ENCODE assay signal across 13 cellular contexts in the genomic region with DNA sequence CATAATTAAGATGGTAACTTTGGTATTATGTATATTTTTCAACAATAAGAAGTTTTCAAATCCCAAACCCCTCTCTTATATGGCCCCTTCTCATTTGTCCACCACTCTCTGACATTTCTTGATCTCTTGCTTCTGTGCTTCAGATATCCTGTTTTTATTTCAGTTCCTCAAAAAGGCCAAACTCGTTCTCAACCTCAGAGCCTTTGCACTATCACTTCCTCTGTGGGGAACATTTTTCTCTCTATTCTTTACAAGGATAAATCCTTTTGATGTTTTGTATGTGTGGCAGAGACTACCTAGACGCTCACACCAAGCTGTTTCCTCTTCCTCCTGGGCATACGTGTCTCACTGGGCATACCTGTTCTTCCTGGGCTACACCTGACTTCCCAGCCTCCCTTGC.
"Had no signal": no experiment of that assay in that cellular context is flagged by ENCODE, and none has a peak within 500 bp of the region (broad histone marks: within the 10 kb centered on the region; RNA-seq: fewer than 3 reads in every experiment).

No MANE protein-coding gene starts in this region.

- H3K4me3 ChIP-seq: coronary artery, gastroesophageal sphincter, pancreas, skin epidermis, thyroid gland, uterus had no signal

- H3K27ac ChIP-seq: coronary artery, gastroesophageal sphincter, pancreas, skin epidermis, thyroid gland, uterus had no signal

- H3K4me1 ChIP-seq: gastroesophageal sphincter, uterus had no signal

- ATAC-seq: gastroesophageal sphincter, left ventricle myocardium superior, pancreas had no signal

- FAIRE-seq: endothelial cell of umbilical vein, pancreas had no signal

- DNase-seq: activated CD4-positive, alpha-beta memory T cell treated with anti-CD3 and anti-CD28 coated beads for 36 hours; activated gamma-delta T cell treated with Interleukin-2 at 50 U/mL for 16 hours; activated T-cell treated with anti-CD3 and anti-CD28 coated beads, Interleukin-2, amount 50 U/mL, for 48 hours; effector CD4-positive, alpha-beta T cell; left ventricle myocardium superior; pancreas; retina; thyroid gland; uterus had no signal

- H3K9me3 ChIP-seq: gastroesophageal sphincter, pancreas, thyroid gland, uterus had no signal

- H3K36me3 ChIP-seq: gastroesophageal sphincter, pancreas, thyroid gland, uterus had no signal

- H3K27me3 ChIP-seq: gastroesophageal sphincter, pancreas, thyroid gland, uterus had no signal
